Comparison of ENCODE assay signal across 12 cellular contexts in the genomic region with DNA sequence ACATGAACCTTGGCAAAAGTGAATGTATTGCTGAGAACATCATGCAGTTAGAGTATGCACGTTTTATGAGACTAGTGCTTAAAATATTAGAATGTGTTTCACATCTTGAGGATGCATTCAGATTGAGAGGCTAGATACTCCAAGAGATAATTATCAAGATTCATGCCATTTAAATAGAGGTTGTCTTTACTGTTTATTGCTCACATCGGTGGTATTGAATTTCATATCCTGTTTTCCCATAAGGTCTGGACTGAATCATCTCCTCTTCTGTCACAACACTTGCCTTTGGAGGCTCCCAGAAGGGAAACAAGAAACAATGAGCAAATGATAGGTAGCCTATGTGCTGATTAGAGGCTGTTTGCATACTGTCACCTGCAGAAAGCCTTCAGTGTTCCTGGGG.
DNase-seq lines count a peak whose midpoint lies in the region; TF ChIP-seq lines count a peak whose summit lies in the region.
"Had no signal": no experiment of that assay in that cellular context is flagged by ENCODE, and none has a peak within 500 bp of the region (broad histone marks: within the 10 kb centered on the region; RNA-seq: fewer than 3 reads in every experiment).

No MANE protein-coding gene starts in this region.

- CTCF ChIA-PET in MCF 10A (lab: Yijun Ruan, JAX), result interaction anchor here (1.5 kb wide), 1 partner anchor 19 kb away, joined by 9 read pairs; no protein-coding TSS in a partner anchor
- CTCF ChIA-PET in activated naive CD4-positive, alpha-beta T cell treated with anti-CD3 and anti-CD28 coated beads for 36 hours (lab: Charles Lee), result interaction anchor here (1.3 kb wide), 1 partner anchor 22 kb away, joined by 3 read pairs; no protein-coding TSS in a partner anchor

- H3K36me3 ChIP-seq in breast epithelium, result no peaks in the 10 kb centered on the region
- H3K36me3 ChIP-seq: ovary had no signal

- H3K4me3 ChIP-seq in breast epithelium, result no peak overlapping the region
- H3K4me3 ChIP-seq: ovary had no signal

- no peaks in the 10 kb centered on the region for H3K27me3 ChIP-seq in breast epithelium
- H3K27me3 ChIP-seq: ovary had no signal

- H3K27me3 Mint-ChIP-seq in MCF 10A (ENCODE audit: insufficient read depth, unreplicated experiment), result no peaks in the 10 kb centered on the region
- H3K27me3 Mint-ChIP-seq in activated naive CD4-positive, alpha-beta T cell treated with anti-CD3 and anti-CD28 coated beads for 36 hours (ENCODE audit: low read depth), result no peaks in the 10 kb centered on the region
- H3K27me3 Mint-ChIP-seq: activated CD4-positive, alpha-beta T cell treated with anti-CD3 and anti-CD28 coated beads, Interleukin-2, amount 10 ng/mL, durations not matched to agents 7 days and 5 days had no signal

- no peak overlapping the region for H3K4me3 Mint-ChIP-seq in MCF 10A (ENCODE audit: unreplicated experiment)
- no peak overlapping the region for H3K4me3 Mint-ChIP-seq in activated naive CD4-positive, alpha-beta T cell treated with anti-CD3 and anti-CD28 coated beads for 36 hours
- H3K4me3 Mint-ChIP-seq: activated CD4-positive, alpha-beta T cell treated with anti-CD3 and anti-CD28 coated beads, Interleukin-2, amount 10 ng/mL, durations not matched to agents 7 days and 5 days had no signal

- H3K27ac ChIP-seq in breast epithelium (no peak overlapping the region), epithelial cell of prostate (no peak overlapping the region)
- H3K27ac ChIP-seq: ovary had no signal

- H3K9me3 Mint-ChIP-seq in MCF 10A (ENCODE audit: unreplicated experiment), result no peaks in the 10 kb centered on the region
- no peaks in the 10 kb centered on the region for H3K9me3 Mint-ChIP-seq in activated naive CD4-positive, alpha-beta T cell treated with anti-CD3 and anti-CD28 coated beads for 36 hours

- H3K27ac Mint-ChIP-seq in MCF 10A (ENCODE audit: low read depth, unreplicated experiment), result no peak overlapping the region
- no peak overlapping the region for H3K27ac Mint-ChIP-seq in activated naive CD4-positive, alpha-beta T cell treated with anti-CD3 and anti-CD28 coated beads for 36 hours
- H3K27ac Mint-ChIP-seq: activated CD4-positive, alpha-beta T cell treated with anti-CD3 and anti-CD28 coated beads, Interleukin-2, amount 10 ng/mL, durations not matched to agents 7 days and 5 days had no signal

- no peaks in the 10 kb centered on the region for H3K36me3 Mint-ChIP-seq in MCF 10A (ENCODE audit: insufficient read depth, unreplicated experiment)
- no peaks in the 10 kb centered on the region for H3K36me3 Mint-ChIP-seq in activated naive CD4-positive, alpha-beta T cell treated with anti-CD3 and anti-CD28 coated beads for 36 hours (ENCODE audit: low read depth)

- TF ChIP-seq POLR2A in breast epithelium (IDR thresholded peaks at IDR 0.05), result no peak

- no peaks in the 10 kb centered on the region for H3K4me1 ChIP-seq in breast epithelium

- intact Hi-C loops in MCF 10A (cut with micrococcal nuclease), result no loop called here
- intact Hi-C loops in breast epithelium (cut with DNase I; ENCODE audit: low total_unique reads), result no loop called here
- intact Hi-C loops in posterior vena cava (cut with DNase I), result no loop called here
- intact Hi-C loops in activated naive CD4-positive, alpha-beta T cell treated with anti-CD3 and anti-CD28 coated beads for 36 hours (cut with micrococcal nuclease), result no loop called here

- POLR2A ChIA-PET in MCF 10A (lab: Yijun Ruan, JAX), result interaction anchor here (0.7 kb wide), 1 partner anchor 98 kb away, joined by 3 read pairs; the partner anchor contains the start of gene RTN4

- BruUV-seq in MCF 10A (replicated peaks; lab: Mats Ljungman, UMichigan), result no TSS peak

- H3K9me3 ChIP-seq in breast epithelium, result no peaks in the 10 kb centered on the region
- H3K9me3 ChIP-seq: ovary had no signal

- peaks cover 13% of the 10 kb centered on the region for H3K4me1 Mint-ChIP-seq in MCF 10A (ENCODE audit: insufficient read depth, unreplicated experiment)
- H3K4me1 Mint-ChIP-seq in activated naive CD4-positive, alpha-beta T cell treated with anti-CD3 and anti-CD28 coated beads for 36 hours (ENCODE audit: low read depth), result no peaks in the 10 kb centered on the region
- H3K4me1 Mint-ChIP-seq: activated CD4-positive, alpha-beta T cell treated with anti-CD3 and anti-CD28 coated beads, Interleukin-2, amount 10 ng/mL, durations not matched to agents 7 days and 5 days had no signal

- TF ChIP-seq CTCF in MCF 10A (IDR thresholded peaks at IDR 0.05; ENCODE audit: unreplicated experiment) (no peak), breast epithelium (IDR thresholded peaks at IDR 0.05) (no peak)

- peak; percentile 79 for DNase-seq in MCF 10A (ENCODE audit: unreplicated experiment)
- no peak for DNase-seq in breast epithelium (ENCODE audit: low spot score in 2 of 2)
- DNase-seq in NCI-H774 (lab: John Stamatoyannopoulos, UW), result peak; percentile 35
- DNase-seq in epithelial cell of prostate (ENCODE audit: low read depth, low spot score), result peak; percentile 45
- DNase-seq in posterior vena cava (ENCODE audit: low spot score), result no peak
- DNase-seq in stimulated activated CD4-positive, alpha-beta T cell treated with anti-CD3 and anti-CD28 coated beads, Interleukin-4, amount 100 ng/mL, for 4 hours, result no peak
- DNase-seq in Ammon's horn (ENCODE audit: low spot score), result no peak
- no peak for DNase-seq in activated naive CD4-positive, alpha-beta T cell treated with anti-CD3 and anti-CD28 coated beads for 36 hours
- DNase-seq: activated CD4-positive, alpha-beta T cell treated with anti-CD3 and anti-CD28 coated beads, Interleukin-2, amount 10 ng/mL, durations not matched to agents 7 days and 5 days; activated effector memory CD4-positive, alpha-beta T cell treated with anti-CD3 and anti-CD28 coated beads, Interleukin-2, amount 50 U/mL, for 16 hours; H7; ovary had no signal

Comparison
In these comparisons a context has a peak if more than half of its experiments do, and no peak if none do; other contexts are left out.
1. DNase-seq: peak in MCF 10A (single experiment), NCI-H774 (single experiment) and epithelial cell of prostate (single experiment); none in breast epithelium (0 of 2), posterior vena cava (single experiment), stimulated activated CD4-positive, alpha-beta T cell treated with anti-CD3 and anti-CD28 coated beads, Interleukin-4, amount 100 ng/mL, for 4 hours (0 of 2), Ammon's horn (single experiment) and activated naive CD4-positive, alpha-beta T cell treated with anti-CD3 and anti-CD28 coated beads for 36 hours (single experiment).